In the genomic region with DNA sequence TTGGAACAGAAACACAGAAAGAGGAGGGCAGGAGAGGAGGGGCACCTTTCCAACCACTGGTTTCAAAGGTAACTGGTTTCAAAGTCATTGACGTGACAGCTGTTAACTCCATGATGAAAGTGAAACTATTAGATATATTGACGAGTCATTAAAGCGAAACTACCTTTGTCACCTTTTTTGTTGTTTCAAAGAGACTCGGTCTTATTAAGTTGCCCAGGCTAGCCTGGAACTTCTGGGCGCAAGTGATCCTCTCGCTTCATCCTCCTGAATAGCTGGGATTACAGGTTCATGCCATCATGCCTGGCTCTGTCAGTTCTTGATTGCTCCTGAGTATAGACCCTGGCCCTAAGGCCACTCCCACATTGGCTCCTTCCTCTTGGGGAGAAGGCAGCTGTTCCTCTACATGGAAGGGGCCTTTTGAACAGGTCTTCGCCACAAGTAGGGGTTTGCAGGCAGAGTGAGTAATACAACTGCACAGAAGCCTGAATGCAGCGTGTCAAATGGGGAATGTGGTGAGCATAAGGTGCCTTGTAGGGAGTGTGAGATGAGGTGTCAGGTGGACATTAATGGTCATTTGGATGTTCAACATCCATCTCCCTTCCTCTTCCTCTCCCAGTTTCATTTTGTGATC, we compare ENCODE assay signal across 12 cellular contexts. TPM values are rescaled to one million over a fixed set of nuclear protein-coding genes. Genes with fewer than 3 reads are reported as not detected.
DNase-seq lines count a peak whose midpoint lies in the region; ATAC-seq and TF ChIP-seq lines count a peak whose summit lies in the region.
"Had no signal": no experiment of that assay in that cellular context is flagged by ENCODE, and none has a peak within 500 bp of the region (broad histone marks: within the 10 kb centered on the region; RNA-seq: fewer than 3 reads in every experiment).

No MANE protein-coding gene starts in this region.

- no peak overlapping the region for H4K8ac ChIP-seq in neuronal stem cell (ENCODE audit: low read depth, low read length)

- H3K4me1 Mint-ChIP-seq in CD8-positive, alpha-beta memory T cell: peaks cover 25 to 58% (median 49%) of the 10 kb centered on the region in 3 donors
- peaks cover 24% of the 10 kb centered on the region for H3K4me1 Mint-ChIP-seq in activated naive CD8-positive, alpha-beta T cell treated with anti-CD3 and anti-CD28 coated beads, Interleukin-2, amount 10 ng/mL, durations not matched to agents 7 days and 5 days

- H3K27me3 ChIP-seq in CD8-positive, alpha-beta memory T cell (ENCODE audit: insufficient read depth, low read length, poor library complexity, severe bottlenecking): no peaks in the 10 kb centered on the region
- peaks cover 0 to 10% (median 1%) of the 10 kb centered on the region in 3 experiments for H3K27me3 ChIP-seq in neuronal stem cell (ENCODE audit: control insufficient read depth in 3 of 3, insufficient read depth in 3 of 3, low read depth in 1 of 3, low read length in 3 of 3)

- no peak overlapping the region for H3K18ac ChIP-seq in neuronal stem cell (ENCODE audit: low read length)

- no peak overlapping the region for H2AFZ ChIP-seq in neuronal stem cell (ENCODE audit: low read length)
- H2AFZ ChIP-seq: PC-9 had no signal

- H2BK5ac ChIP-seq in neuronal stem cell (ENCODE audit: low read length): no peak overlapping the region

- H3K9me3 ChIP-seq in CD8-positive, alpha-beta memory T cell (ENCODE audit: low read length): no peaks in the 10 kb centered on the region
- peaks cover 0 to 2% of the 10 kb centered on the region in 2 donors for H3K9me3 ChIP-seq in neuronal stem cell (replicated peaks in 1 of 2; ENCODE audit: control insufficient read depth in 2 of 2, insufficient read depth in 1 of 2, low read depth in 1 of 2, low read length in 2 of 2)

- no peak overlapping the region for H2BK15ac ChIP-seq in neuronal stem cell (ENCODE audit: low read length)

- peak; percentile 60 for ATAC-seq in HG03039 (IDR thresholded peaks at IDR 0.05; ENCODE audit: unreplicated experiment)
- ATAC-seq in activated naive CD8-positive, alpha-beta T cell treated with anti-CD3 and anti-CD28 coated beads, Interleukin-2, amount 10 ng/mL, durations not matched to agents 7 days and 5 days (ENCODE audit: low read depth): no peak

- H3K23ac ChIP-seq in neuronal stem cell (ENCODE audit: low read depth, low read length, poor library complexity): no peak overlapping the region

- no peaks in the 10 kb centered on the region for H3K9me3 Mint-ChIP-seq in CD8-positive, alpha-beta memory T cell
- H3K9me3 Mint-ChIP-seq in activated naive CD8-positive, alpha-beta T cell treated with anti-CD3 and anti-CD28 coated beads, Interleukin-2, amount 10 ng/mL, durations not matched to agents 7 days and 5 days: no peaks in the 10 kb centered on the region

- no peaks in the 10 kb centered on the region for H3K79me1 ChIP-seq in neuronal stem cell (ENCODE audit: low read depth, low read length)

- no peaks in the 10 kb centered on the region for H3K27me3 Mint-ChIP-seq in CD8-positive, alpha-beta memory T cell
- H3K27me3 Mint-ChIP-seq in activated naive CD8-positive, alpha-beta T cell treated with anti-CD3 and anti-CD28 coated beads, Interleukin-2, amount 10 ng/mL, durations not matched to agents 7 days and 5 days: no peaks in the 10 kb centered on the region

- TF ChIP-seq POLR2A in GM19193 (IDR thresholded peaks at IDR 0.05; ENCODE audit: extremely low read depth, insufficient read depth, insufficient read length): peak; percentile 36

- peak overlapping the region; percentile 12 for H3K27ac ChIP-seq in CD8-positive, alpha-beta memory T cell (ENCODE audit: low read depth, low read length)
- H3K27ac ChIP-seq in neuronal stem cell (replicated peaks; ENCODE audit: low read length): no peak overlapping the region
- H3K27ac ChIP-seq: PC-9 had no signal

- CTCF ChIA-PET in CD8-positive, alpha-beta memory T cell (lab: Charles Lee): interaction anchor here (0.7 to 7.6 kb wide), 10 partner anchors 8 to 94 kb away, joined by 3 to 90 read pairs (median 3); no protein-coding TSS in a partner anchor

- H2AK5ac ChIP-seq in neuronal stem cell (ENCODE audit: low read depth, low read length): no peak overlapping the region

- DNase-seq in CD8-positive, alpha-beta memory T cell: peak in 1 of 5 donors; percentile 56
- DNase-seq in activated naive CD8-positive, alpha-beta T cell treated with anti-CD3 and anti-CD28 coated beads, Interleukin-2, amount 10 ng/mL, durations not matched to agents 7 days and 5 days: no peak
- DNase-seq in neuronal stem cell (ENCODE audit: low spot score) (no peak), NCI-H1930 (lab: John Stamatoyannopoulos, UW) (no peak), pons (ENCODE audit: low spot score) (no peak), AML-193 (lab: John Stamatoyannopoulos, UW) (no peak)
- DNase-seq: DMS79 treated with DMSO at 0.1 percent for 48 hours, PC-9 had no signal

- WGBS in neuronal stem cell (ENCODE audit: extremely low coverage in 2 of 2, insufficient read length in 2 of 2, insufficient replicate concordance in 1 of 2), 2 donors: no CpG with 5 or more reads among the region's 8 CpGs

- H3K4me3 ChIP-seq in CD8-positive, alpha-beta memory T cell (ENCODE audit: low read length): peak overlapping the region; percentile 41
- no peak overlapping the region for H3K4me3 ChIP-seq in neuronal stem cell (ENCODE audit: low read length in 2 of 2)
- H3K4me3 ChIP-seq: PC-9 had no signal

- peak overlapping the region; percentile 61 to 83 (median 74) for H3K4me3 Mint-ChIP-seq in CD8-positive, alpha-beta memory T cell
- peak overlapping the region; percentile 15 for H3K4me3 Mint-ChIP-seq in activated naive CD8-positive, alpha-beta T cell treated with anti-CD3 and anti-CD28 coated beads, Interleukin-2, amount 10 ng/mL, durations not matched to agents 7 days and 5 days

- H3K4me2 ChIP-seq in neuronal stem cell (ENCODE audit: insufficient read depth, low read length, poor library complexity, severe bottlenecking): no peak overlapping the region
- H3K4me2 ChIP-seq: PC-9 had no signal

- H4K91ac ChIP-seq in neuronal stem cell (ENCODE audit: low read depth, low read length, poor library complexity): no peak overlapping the region

- H3K36me3 ChIP-seq in CD8-positive, alpha-beta memory T cell (ENCODE audit: insufficient read depth, low read length): no peaks in the 10 kb centered on the region
- no peaks in the 10 kb centered on the region for H3K36me3 ChIP-seq in neuronal stem cell (replicated peaks in 1 of 2; ENCODE audit: control insufficient read depth in 2 of 2, insufficient read depth in 2 of 2, low read length in 2 of 2)

- peak overlapping the region; percentile 77 to 93 (median 90) for H3K27ac Mint-ChIP-seq in CD8-positive, alpha-beta memory T cell
- peak overlapping the region; percentile 79 for H3K27ac Mint-ChIP-seq in activated naive CD8-positive, alpha-beta T cell treated with anti-CD3 and anti-CD28 coated beads, Interleukin-2, amount 10 ng/mL, durations not matched to agents 7 days and 5 days

- H3K4ac ChIP-seq in neuronal stem cell (ENCODE audit: low read length): no peak overlapping the region

- no peak overlapping the region for H2BK120ac ChIP-seq in neuronal stem cell (ENCODE audit: low read depth, low read length)

- no peak overlapping the region for H3K9ac ChIP-seq in neuronal stem cell (ENCODE audit: low read depth, low read length, poor library complexity)

- peaks cover 43% of the 10 kb centered on the region for H3K4me1 ChIP-seq in CD8-positive, alpha-beta memory T cell (ENCODE audit: insufficient read depth, low read length)
- no peaks in the 10 kb centered on the region for H3K4me1 ChIP-seq in neuronal stem cell (ENCODE audit: control insufficient read depth in 2 of 2, insufficient read depth in 1 of 2, low read depth in 1 of 2, low read length in 2 of 2)

- H2BK12ac ChIP-seq in neuronal stem cell (ENCODE audit: low read length): no peak overlapping the region

- H3K14ac ChIP-seq in neuronal stem cell (ENCODE audit: low read length): no peak overlapping the region

- POLR2A ChIA-PET in CD8-positive, alpha-beta memory T cell (lab: Charles Lee): interaction anchor here (0.7 to 1.7 kb wide), 5 partner anchors 9 to 23 kb away, joined by 3 to 10 read pairs (median 6); partner anchors contain the start of gene GRK6
- POLR2A ChIA-PET in activated naive CD8-positive, alpha-beta T cell treated with anti-CD3 and anti-CD28 coated beads, Interleukin-2, amount 10 ng/mL, durations not matched to agents 7 days and 5 days (lab: Charles Lee): interaction anchor here (4.9 kb wide), 1 partner anchor 14 kb away, joined by 34 read pairs; the partner anchor contains the start of gene GRK6

- H3K36me3 Mint-ChIP-seq in CD8-positive, alpha-beta memory T cell: no peaks in the 10 kb centered on the region
- peaks cover 3% of the 10 kb centered on the region for H3K36me3 Mint-ChIP-seq in activated naive CD8-positive, alpha-beta T cell treated with anti-CD3 and anti-CD28 coated beads, Interleukin-2, amount 10 ng/mL, durations not matched to agents 7 days and 5 days

RNA-seq across cellular contexts. Expression of gene F12, which starts 3.4 kb away (rescaled TPM):
- 10 to 100 TPM in 1 of 2 experiments, 1 to 10 TPM in 1; 9.2 to 10.3 TPM for total RNA-seq in CD8-positive, alpha-beta memory T cell
- 1.9 TPM for polyA plus RNA-seq in CD8-positive, alpha-beta memory T cell
- total RNA-seq in activated naive CD8-positive, alpha-beta T cell treated with anti-CD3 and anti-CD28 coated beads, Interleukin-2, amount 10 ng/mL, durations not matched to agents 7 days and 5 days: 1 to 10 TPM; 2.2 to 2.8 TPM
- polyA plus RNA-seq in neuronal stem cell (2013, experiment 1 of 2): 2.1 TPM
- polyA plus RNA-seq in neuronal stem cell (2013, experiment 2 of 2): 2.5 TPM

RNA-seq across cellular contexts. Expression of gene PFN3, which starts 12.3 kb away (rescaled TPM):
- total RNA-seq in CD8-positive, alpha-beta memory T cell: not detected
- not detected for polyA plus RNA-seq in CD8-positive, alpha-beta memory T cell
- not detected for total RNA-seq in activated naive CD8-positive, alpha-beta T cell treated with anti-CD3 and anti-CD28 coated beads, Interleukin-2, amount 10 ng/mL, durations not matched to agents 7 days and 5 days
- not detected for polyA plus RNA-seq in neuronal stem cell (2013, experiment 1 of 2)
- not detected for polyA plus RNA-seq in neuronal stem cell (2013, experiment 2 of 2)
- total RNA-seq: chondrocyte, HT1080, PC-9 had no signal

RNA-seq across cellular contexts. Expression of gene GRK6, which starts 13.8 kb away (rescaled TPM):
- total RNA-seq in CD8-positive, alpha-beta memory T cell: 100 to 1,000 TPM; 180 to 185 TPM
- 201 TPM for polyA plus RNA-seq in CD8-positive, alpha-beta memory T cell
- 100 to 1,000 TPM; 181 to 186 TPM for total RNA-seq in activated naive CD8-positive, alpha-beta T cell treated with anti-CD3 and anti-CD28 coated beads, Interleukin-2, amount 10 ng/mL, durations not matched to agents 7 days and 5 days
- polyA plus RNA-seq in neuronal stem cell (2013, experiment 1 of 2): 27.8 TPM
- polyA plus RNA-seq in neuronal stem cell (2013, experiment 2 of 2): 27.7 TPM

RNA-seq across cellular contexts. Expression of gene SLC34A1, which starts 28.5 kb away (rescaled TPM):
- total RNA-seq in CD8-positive, alpha-beta memory T cell: under 1 TPM in 1 of 2 experiments, not detected in 1; 0.09 TPM
- polyA plus RNA-seq in CD8-positive, alpha-beta memory T cell: 0.17 TPM
- total RNA-seq in activated naive CD8-positive, alpha-beta T cell treated with anti-CD3 and anti-CD28 coated beads, Interleukin-2, amount 10 ng/mL, durations not matched to agents 7 days and 5 days: 1 to 10 TPM; 1.9 to 2.1 TPM
- not detected for polyA plus RNA-seq in neuronal stem cell (2013, experiment 1 of 2)
- not detected for polyA plus RNA-seq in neuronal stem cell (2013, experiment 2 of 2)
- total RNA-seq: chondrocyte had no signal

RNA-seq across cellular contexts. Expression of gene PRR7, which starts 33.9 kb away (rescaled TPM):
- 10 to 100 TPM; 14.7 to 15.3 TPM for total RNA-seq in CD8-positive, alpha-beta memory T cell
- 22.1 TPM for polyA plus RNA-seq in CD8-positive, alpha-beta memory T cell
- total RNA-seq in activated naive CD8-positive, alpha-beta T cell treated with anti-CD3 and anti-CD28 coated beads, Interleukin-2, amount 10 ng/mL, durations not matched to agents 7 days and 5 days: 10 to 100 TPM; 10.0 to 10.6 TPM
- 26.8 TPM for polyA plus RNA-seq in neuronal stem cell (2013, experiment 1 of 2)
- polyA plus RNA-seq in neuronal stem cell (2013, experiment 2 of 2): 26.8 TPM
